ENCODE assay signal across 13 cellular contexts in the genomic region with DNA sequence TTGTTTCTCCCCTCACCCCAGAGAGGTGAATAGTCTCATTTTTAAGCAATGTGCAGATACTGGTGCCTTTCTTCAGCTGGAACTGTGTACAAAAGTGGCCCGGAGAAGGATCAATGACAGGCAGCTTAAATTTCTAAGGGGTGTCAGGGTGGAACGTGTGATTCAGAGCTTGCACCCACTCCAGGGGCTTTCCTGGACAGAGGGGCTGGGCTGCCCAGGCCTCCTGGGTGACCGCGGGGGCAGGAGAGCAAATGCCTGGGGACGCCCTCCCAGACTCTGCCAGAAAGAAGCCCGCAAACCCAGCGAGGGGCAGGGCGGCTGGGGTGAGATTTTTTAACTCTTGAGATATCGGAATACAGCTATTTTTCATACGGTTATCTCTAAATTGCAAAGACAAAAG. TPM values are rescaled to one million over a fixed set of nuclear protein-coding genes. Genes with fewer than 3 reads are reported as not detected.
DNase-seq lines count a peak whose midpoint lies in the region; ATAC-seq and TF ChIP-seq lines count a peak whose summit lies in the region.
"Had no signal": no experiment of that assay in that cellular context is flagged by ENCODE, and none has a peak within 500 bp of the region (broad histone marks: within the 10 kb centered on the region; RNA-seq: fewer than 3 reads in every experiment).

No MANE protein-coding gene starts in this region.

- H3K27me3 ChIP-seq in CD4-positive, CD25-positive, alpha-beta regulatory T cell (ENCODE audit: control insufficient read depth, insufficient read depth, low read length): no peaks in the 10 kb centered on the region
- H3K27me3 ChIP-seq: breast epithelium, left lung had no signal

- H3K27ac ChIP-seq in CD4-positive, CD25-positive, alpha-beta regulatory T cell (ENCODE audit: insufficient read depth, low read length, poor library complexity, severe bottlenecking): no peak overlapping the region

- peaks cover 0 to 7% of the 10 kb centered on the region in 2 experiments for H3K9me3 ChIP-seq in CD4-positive, CD25-positive, alpha-beta regulatory T cell (ENCODE audit: control insufficient read depth in 2 of 2, low read length in 2 of 2)

- DNase-seq in CD4-positive, CD25-positive, alpha-beta regulatory T cell: no peak
- DNase-seq in activated B cell treated with CpG ODN at 0.5 μM for 24 hours: no peak
- no peak for DNase-seq in immature natural killer cell
- no peak for DNase-seq in sciatic nerve (ENCODE audit: low spot score)
- DNase-seq in activated CD4-positive, CD25-positive, alpha-beta regulatory T cell treated with anti-CD3 and anti-CD28 coated beads, Interleukin-2, amount 50 U/mL, for 72 hours: no peak
- DNase-seq in dedifferentiated amniotic fluid mesenchymal stem cell (ENCODE audit: extremely low spot score): no peak
- no peak for DNase-seq in hippocampal formation (lab: John Stamatoyannopoulos, UW)
- no peak for DNase-seq in stimulated activated CD4-positive, alpha-beta T cell treated with anti-CD3 and anti-CD28 coated beads, Interleukin-2, amount 100 ng/mL, for 24 hours
- DNase-seq: head of caudate nucleus; left lung; stimulated activated CD4-positive, alpha-beta T cell treated with anti-CD3 and anti-CD28 coated beads, Interleukin-4, amount 100 ng/mL, for 4 hours had no signal

- POLR2A ChIA-PET in activated B cell treated with CpG ODN at 0.5 μM for 24 hours (lab: Charles Lee): interaction anchor here (0.6 to 9.1 kb wide), 5 partner anchors 33 to 203 kb away, joined by 3 to 191 read pairs (median 7); partner anchors contain the start of genes NFKBIA and PSMA6

- peaks cover 0 to 8% (median 3%) of the 10 kb centered on the region in 7 donors for H3K9me3 Mint-ChIP-seq in CD4-positive, CD25-positive, alpha-beta regulatory T cell
- H3K9me3 Mint-ChIP-seq in activated B cell treated with CpG ODN at 0.5 μM for 24 hours: peaks cover 8% of the 10 kb centered on the region
- H3K9me3 Mint-ChIP-seq in immature natural killer cell: peaks cover 0 to 7% (median 2%) of the 10 kb centered on the region in 6 donors

- H3K27me3 Mint-ChIP-seq in CD4-positive, CD25-positive, alpha-beta regulatory T cell: no peaks in the 10 kb centered on the region
- no peaks in the 10 kb centered on the region for H3K27me3 Mint-ChIP-seq in activated B cell treated with CpG ODN at 0.5 μM for 24 hours
- peaks cover 0 to 9% (median 0%) of the 10 kb centered on the region in 3 donors for H3K27me3 Mint-ChIP-seq in immature natural killer cell (ENCODE audit: low read depth in 3 of 3)

- peaks cover 0 to 26% (median 5%) of the 10 kb centered on the region in 4 donors for H3K4me1 Mint-ChIP-seq in CD4-positive, CD25-positive, alpha-beta regulatory T cell
- peaks cover 37% of the 10 kb centered on the region for H3K4me1 Mint-ChIP-seq in activated B cell treated with CpG ODN at 0.5 μM for 24 hours
- H3K4me1 Mint-ChIP-seq in immature natural killer cell: peaks cover 29 to 32% of the 10 kb centered on the region in 2 donors

- peak overlapping the region; percentile 15 to 79 (median 29) for H3K27ac Mint-ChIP-seq in CD4-positive, CD25-positive, alpha-beta regulatory T cell
- peak overlapping the region; percentile 41 for H3K27ac Mint-ChIP-seq in activated B cell treated with CpG ODN at 0.5 μM for 24 hours
- H3K27ac Mint-ChIP-seq in immature natural killer cell: peak overlapping the region in 4 of 6 donors; percentile 55 to 69 (median 62)

- TF ChIP-seq CTCF in activated B cell treated with CpG ODN at 0.5 μM for 24 hours (IDR thresholded peaks at IDR 0.05): no peak

- no peak overlapping the region for H3K4me3 ChIP-seq in CD4-positive, CD25-positive, alpha-beta regulatory T cell (ENCODE audit: low read depth, low read length)
- H3K4me3 ChIP-seq: breast epithelium, left lung had no signal

- CTCF ChIA-PET in activated B cell treated with CpG ODN at 0.5 μM for 24 hours (lab: Charles Lee): interaction anchor here (1.0 kb wide), 1 partner anchor 228 kb away, joined by 4 read pairs; no protein-coding TSS in a partner anchor

- peaks cover 9% of the 10 kb centered on the region for H3K4me1 ChIP-seq in CD4-positive, CD25-positive, alpha-beta regulatory T cell (ENCODE audit: control insufficient read depth, insufficient read depth, low read length, poor library complexity, severe bottlenecking)
- H3K4me1 ChIP-seq: parathyroid adenoma had no signal

- no peak overlapping the region for H3K4me3 Mint-ChIP-seq in CD4-positive, CD25-positive, alpha-beta regulatory T cell
- H3K4me3 Mint-ChIP-seq in activated B cell treated with CpG ODN at 0.5 μM for 24 hours: no peak overlapping the region
- H3K4me3 Mint-ChIP-seq in immature natural killer cell: peak overlapping the region in 1 of 5 donors; percentile 27

- intact Hi-C loops in activated B cell treated with CpG ODN at 0.5 μM for 24 hours (cut with micrococcal nuclease) (no loop called here), sciatic nerve (cut with DNase I) (no loop called here)

- H3K36me3 ChIP-seq in CD4-positive, CD25-positive, alpha-beta regulatory T cell (ENCODE audit: control insufficient read depth, insufficient read depth, low read length): no peaks in the 10 kb centered on the region
- H3K36me3 ChIP-seq: breast epithelium, left lung had no signal

- ATAC-seq in CD4-positive, CD25-positive, alpha-beta regulatory T cell (ENCODE audit: low read depth in 2 of 2): no peak
- no peak for ATAC-seq in activated B cell treated with CpG ODN at 0.5 μM for 24 hours (ENCODE audit: low read depth)
- peak; percentile 4 for ATAC-seq in sciatic nerve
- ATAC-seq: left lung had no signal

- H3K36me3 Mint-ChIP-seq in CD4-positive, CD25-positive, alpha-beta regulatory T cell: no peaks in the 10 kb centered on the region
- no peaks in the 10 kb centered on the region for H3K36me3 Mint-ChIP-seq in activated B cell treated with CpG ODN at 0.5 μM for 24 hours (ENCODE audit: low read depth)
- peaks cover 3 to 6% (median 4%) of the 10 kb centered on the region in 3 donors for H3K36me3 Mint-ChIP-seq in immature natural killer cell

RNA-seq across cellular contexts. Expression of gene NFKBIA, which starts 36.0 kb away (rescaled TPM):
- total RNA-seq in CD4-positive, CD25-positive, alpha-beta regulatory T cell: 1,380 TPM
- polyA plus RNA-seq in CD4-positive, CD25-positive, alpha-beta regulatory T cell: 100 to 1,000 TPM; 210 to 290 (median 243) TPM
- total RNA-seq in activated B cell treated with CpG ODN at 0.5 μM for 24 hours: 480 and 515 TPM in 2 replicates
- 100 to 1,000 TPM; 339 to 579 (median 435) TPM for polyA plus RNA-seq in immature natural killer cell
- total RNA-seq in sciatic nerve: 177 TPM
